Comparison of ENCODE assay signal across 8 cellular contexts in the genomic region with DNA sequence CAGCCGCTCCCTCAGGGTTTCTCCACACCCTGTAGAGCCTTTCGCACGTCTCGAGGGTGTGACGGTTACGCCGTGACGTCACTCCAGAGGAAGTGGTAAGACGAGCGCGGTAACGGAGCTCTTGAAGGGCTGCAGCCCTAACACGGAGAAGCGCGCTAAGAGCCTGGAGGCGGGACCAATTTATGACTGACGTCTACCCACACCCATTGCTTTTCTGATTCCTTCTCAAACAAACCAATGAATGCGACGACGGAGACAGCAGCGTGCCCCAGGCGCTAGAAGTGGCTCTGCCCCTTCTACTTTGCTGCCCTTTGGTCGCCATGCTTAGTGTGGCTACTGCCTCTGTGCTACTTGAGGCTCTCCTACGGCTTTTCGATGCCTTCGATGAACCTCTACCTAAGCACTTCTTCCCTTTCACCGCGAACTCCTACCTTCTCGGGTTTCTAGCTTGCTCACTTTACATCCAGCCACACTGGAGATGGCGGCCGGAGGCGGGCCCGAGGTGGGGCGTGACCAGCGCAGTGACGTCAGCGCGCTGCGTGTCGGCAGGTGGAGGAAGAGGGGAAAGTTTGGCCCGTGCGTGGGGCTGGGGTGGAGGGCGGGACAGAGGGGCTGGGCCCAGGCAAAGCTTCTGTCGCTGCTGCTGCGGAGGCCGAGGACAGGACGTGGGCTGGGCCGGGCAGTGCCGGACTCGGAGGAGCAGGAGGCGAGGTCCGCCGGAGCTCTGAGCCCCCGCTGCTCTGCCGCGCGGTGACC. TPM values are rescaled to one million over a fixed set of nuclear protein-coding genes. Genes with fewer than 3 reads are reported as not detected.
DNase-seq lines count a peak whose midpoint lies in the region; ATAC-seq and TF ChIP-seq lines count a peak whose summit lies in the region.

OXSR1 (plus strand) TSS at position 572 of the 756 bp plus-strand sequence. CDS start 340 bp downstream, outside the sequence.

- H3K27me3 ChIP-seq in RWPE2 (ENCODE audit: insufficient read depth, poor library complexity, severe bottlenecking), result no peaks in the 10 kb centered on the region
- no peaks in the 10 kb centered on the region for H3K27me3 ChIP-seq in fibroblast of lung (ENCODE audit: control insufficient read depth, insufficient read depth, low read length)
- H3K27me3 ChIP-seq in naive thymus-derived CD4-positive, alpha-beta T cell (ENCODE audit: control insufficient read depth in 2 of 2, insufficient read depth in 2 of 2, low read length in 2 of 2), result no peaks in the 10 kb centered on the region

- DNase-seq in Daoy (ENCODE audit: low read depth) (peak; percentile 98), GOT3 (lab: John Stamatoyannopoulos, UW) (peak; percentile 90), LoVo (ENCODE audit: low spot score) (peak; percentile 99), RWPE2 (ENCODE audit: low spot score) (peak; percentile 98), fibroblast of lung (ENCODE audit: low read depth in 2 of 2) (peak; percentile 100)
- DNase-seq in activated T-helper 2 cell treated with anti-CD3 and anti-CD28 coated beads, Interferon-gamma antibody, Interleukin-2, Interleukin-4, amounts not matched to agents 10 μg/mL and 5 μg/mL and 100 μg/mL, durations not matched to agents 14 hours and 24 hours and 36 hours (ENCODE audit: low spot score), result peak; percentile 96
- peak; percentile 94 to 99 (median 98) for DNase-seq in naive thymus-derived CD4-positive, alpha-beta T cell
- DNase-seq in stimulated activated naive B cell treated with anti-CD40 and anti-IgM and Interleukin-4, amounts not matched to agents 10 μg/mL and 1 μg/mL and 100 μg/mL, for 72 hours, result peak; percentile 96

- H2AFZ ChIP-seq in fibroblast of lung (ENCODE audit: low read length), result peak within 1 kb of the TSS; percentile 99

- CTCF ChIA-PET in naive thymus-derived CD4-positive, alpha-beta T cell (lab: Charles Lee), result interaction anchor here (1.0 to 2.0 kb wide), 5 partner anchors 14 to 190 kb away, joined by 3 to 7 read pairs (median 3); partner anchors contain the start of gene ACAA1

- no peaks in the 10 kb centered on the region for H3K27me3 Mint-ChIP-seq in activated T-helper 2 cell treated with anti-CD3 and anti-CD28 coated beads, Interferon-gamma antibody, Interleukin-2, Interleukin-4, amounts not matched to agents 10 μg/mL and 5 μg/mL and 100 μg/mL, durations not matched to agents 14 hours and 24 hours and 36 hours (ENCODE audit: low read depth)
- peaks cover 0 to 6% (median 0%) of the 10 kb centered on the region in 5 donors for H3K27me3 Mint-ChIP-seq in naive thymus-derived CD4-positive, alpha-beta T cell
- H3K27me3 Mint-ChIP-seq in stimulated activated naive B cell treated with anti-CD40 and anti-IgM and Interleukin-4, amounts not matched to agents 10 μg/mL and 1 μg/mL and 100 μg/mL, for 72 hours, result no peaks in the 10 kb centered on the region

- peaks cover 44% of the 10 kb centered on the region for H3K4me1 Mint-ChIP-seq in activated T-helper 2 cell treated with anti-CD3 and anti-CD28 coated beads, Interferon-gamma antibody, Interleukin-2, Interleukin-4, amounts not matched to agents 10 μg/mL and 5 μg/mL and 100 μg/mL, durations not matched to agents 14 hours and 24 hours and 36 hours (ENCODE audit: low read depth)
- peaks cover 25 to 49% (median 44%) of the 10 kb centered on the region in 7 donors for H3K4me1 Mint-ChIP-seq in naive thymus-derived CD4-positive, alpha-beta T cell
- H3K4me1 Mint-ChIP-seq in stimulated activated naive B cell treated with anti-CD40 and anti-IgM and Interleukin-4, amounts not matched to agents 10 μg/mL and 1 μg/mL and 100 μg/mL, for 72 hours, result peaks cover 38 to 50% of the 10 kb centered on the region in 2 donors

- H3K4me1 ChIP-seq in RWPE2 (ENCODE audit: insufficient read depth, poor library complexity, severe bottlenecking) (peaks cover 30% of the 10 kb centered on the region), fibroblast of lung (ENCODE audit: control insufficient read depth, extremely low read depth, insufficient read depth, low read length) (peaks cover 11% of the 10 kb centered on the region)
- peaks cover 18 to 22% of the 10 kb centered on the region in 2 donors for H3K4me1 ChIP-seq in naive thymus-derived CD4-positive, alpha-beta T cell (ENCODE audit: control insufficient read depth in 2 of 2, insufficient read depth in 2 of 2, low read length in 2 of 2)

- TF ChIP-seq CTCF in RWPE2 (IDR thresholded peaks at IDR 0.05; ENCODE audit: poor library complexity, severe bottlenecking), result no peak
- TF ChIP-seq CTCF in fibroblast of lung (conservative IDR thresholded peaks at IDR 0.05 in 1 of 2, IDR thresholded peaks at IDR 0.05 in 1 of 2; ENCODE audit: low read depth in 1 of 2, low read length in 2 of 2), result no peak

- H3K9me3 Mint-ChIP-seq in activated T-helper 2 cell treated with anti-CD3 and anti-CD28 coated beads, Interferon-gamma antibody, Interleukin-2, Interleukin-4, amounts not matched to agents 10 μg/mL and 5 μg/mL and 100 μg/mL, durations not matched to agents 14 hours and 24 hours and 36 hours, result no peaks in the 10 kb centered on the region
- H3K9me3 Mint-ChIP-seq in naive thymus-derived CD4-positive, alpha-beta T cell, result peaks cover 0 to 3% (median 0%) of the 10 kb centered on the region in 11 donors
- no peaks in the 10 kb centered on the region for H3K9me3 Mint-ChIP-seq in stimulated activated naive B cell treated with anti-CD40 and anti-IgM and Interleukin-4, amounts not matched to agents 10 μg/mL and 1 μg/mL and 100 μg/mL, for 72 hours

- H3K36me3 Mint-ChIP-seq in activated T-helper 2 cell treated with anti-CD3 and anti-CD28 coated beads, Interferon-gamma antibody, Interleukin-2, Interleukin-4, amounts not matched to agents 10 μg/mL and 5 μg/mL and 100 μg/mL, durations not matched to agents 14 hours and 24 hours and 36 hours (ENCODE audit: low read depth), result peaks cover 35% of the 10 kb centered on the region
- peaks cover 0 to 21% (median 0%) of the 10 kb centered on the region in 5 donors for H3K36me3 Mint-ChIP-seq in naive thymus-derived CD4-positive, alpha-beta T cell
- H3K36me3 Mint-ChIP-seq in stimulated activated naive B cell treated with anti-CD40 and anti-IgM and Interleukin-4, amounts not matched to agents 10 μg/mL and 1 μg/mL and 100 μg/mL, for 72 hours, result peaks cover 11 to 24% of the 10 kb centered on the region in 2 donors

- H3K27ac ChIP-seq in RWPE2 (ENCODE audit: poor library complexity, severe bottlenecking) (peak within 1 kb of the TSS; percentile 91), fibroblast of lung (ENCODE audit: insufficient read depth, low read length) (peak within 1 kb of the TSS; percentile 99)
- H3K27ac ChIP-seq in naive thymus-derived CD4-positive, alpha-beta T cell (ENCODE audit: low read depth, low read length), result peak within 1 kb of the TSS; percentile 98

- H3K9me3 ChIP-seq in RWPE2 (ENCODE audit: severe bottlenecking) (no peaks in the 10 kb centered on the region), fibroblast of lung (ENCODE audit: control insufficient read depth, insufficient read depth, low read depth, low read length) (no peaks in the 10 kb centered on the region)
- no peaks in the 10 kb centered on the region for H3K9me3 ChIP-seq in naive thymus-derived CD4-positive, alpha-beta T cell (ENCODE audit: control insufficient read depth in 2 of 3, low read length in 3 of 3)

- H3K4me2 ChIP-seq in fibroblast of lung (ENCODE audit: extremely low read depth, insufficient read depth, low read length), result peak within 1 kb of the TSS; percentile 76

- H3K4me3 ChIP-seq in RWPE2 (ENCODE audit: severe bottlenecking) (peak within 1 kb of the TSS; percentile 80), fibroblast of lung (replicated peaks in 1 of 4; ENCODE audit: control extremely low read depth in 1 of 4, insufficient read depth in 1 of 4, low read depth in 3 of 4, low read length in 4 of 4) (peak within 1 kb of the TSS; percentile 85 to 94 (median 90))
- peak within 1 kb of the TSS; percentile 84 for H3K4me3 ChIP-seq in naive thymus-derived CD4-positive, alpha-beta T cell (ENCODE audit: low read length)

- no peaks in the 10 kb centered on the region for H3K36me3 ChIP-seq in RWPE2 (ENCODE audit: low read depth)
- no peaks in the 10 kb centered on the region for H3K36me3 ChIP-seq in fibroblast of lung (ENCODE audit: control insufficient read depth, insufficient read depth, low read length)
- peaks cover 0 to 7% (median 0%) of the 10 kb centered on the region in 3 experiments for H3K36me3 ChIP-seq in naive thymus-derived CD4-positive, alpha-beta T cell (ENCODE audit: control insufficient read depth in 2 of 3, insufficient read depth in 3 of 3, low read length in 3 of 3)

- H3K4me3 Mint-ChIP-seq in activated T-helper 2 cell treated with anti-CD3 and anti-CD28 coated beads, Interferon-gamma antibody, Interleukin-2, Interleukin-4, amounts not matched to agents 10 μg/mL and 5 μg/mL and 100 μg/mL, durations not matched to agents 14 hours and 24 hours and 36 hours (ENCODE audit: low read depth), result peak within 1 kb of the TSS; percentile 93
- H3K4me3 Mint-ChIP-seq in naive thymus-derived CD4-positive, alpha-beta T cell, result peak within 1 kb of the TSS; percentile 90 to 98 (median 96)
- peak within 1 kb of the TSS; percentile 96 to 97 for H3K4me3 Mint-ChIP-seq in stimulated activated naive B cell treated with anti-CD40 and anti-IgM and Interleukin-4, amounts not matched to agents 10 μg/mL and 1 μg/mL and 100 μg/mL, for 72 hours

- peaks cover 46% of the 10 kb centered on the region for H3K79me2 ChIP-seq in fibroblast of lung (ENCODE audit: control insufficient read depth, insufficient read depth, low read length)

- peak; percentile 84 for ATAC-seq in RWPE2 (ENCODE audit: low read depth)
- ATAC-seq in naive thymus-derived CD4-positive, alpha-beta T cell, result peak; percentile 93
- ATAC-seq in stimulated activated naive B cell treated with anti-CD40 and anti-IgM and Interleukin-4, amounts not matched to agents 10 μg/mL and 1 μg/mL and 100 μg/mL, for 72 hours (replicated peaks), result peak; percentile 89 to 92

- peak within 1 kb of the TSS; percentile 99 for H3K27ac Mint-ChIP-seq in activated T-helper 2 cell treated with anti-CD3 and anti-CD28 coated beads, Interferon-gamma antibody, Interleukin-2, Interleukin-4, amounts not matched to agents 10 μg/mL and 5 μg/mL and 100 μg/mL, durations not matched to agents 14 hours and 24 hours and 36 hours
- H3K27ac Mint-ChIP-seq in naive thymus-derived CD4-positive, alpha-beta T cell, result peak within 1 kb of the TSS; percentile 99 to 100 (median 100)
- H3K27ac Mint-ChIP-seq in stimulated activated naive B cell treated with anti-CD40 and anti-IgM and Interleukin-4, amounts not matched to agents 10 μg/mL and 1 μg/mL and 100 μg/mL, for 72 hours, result peak within 1 kb of the TSS; percentile 99

- intact Hi-C loops in activated T-helper 2 cell treated with anti-CD3 and anti-CD28 coated beads, Interferon-gamma antibody, Interleukin-2, Interleukin-4, amounts not matched to agents 10 μg/mL and 5 μg/mL and 100 μg/mL, durations not matched to agents 14 hours and 24 hours and 36 hours (cut with micrococcal nuclease), result loop anchor here (1.0 to 10.0 kb wide), 6 partner anchors 13 to 260 kb away; partner anchors contain the start of gene ACAA1
- intact Hi-C loops in naive thymus-derived CD4-positive, alpha-beta T cell (cut with micrococcal nuclease), result loop anchor here (1.0 to 10.0 kb wide), 12 partner anchors 13 to 1220 kb away; partner anchors contain the start of genes ACAA1 (in 2 of the 2), ACVR2B (in 2 of the 2), DLEC1 (in 2 of the 2) and SCN11A (in 2 of the 2)

- H3K9ac ChIP-seq in fibroblast of lung (ENCODE audit: insufficient read depth, low read length), result peak within 1 kb of the TSS; percentile 97

- POLR2A ChIA-PET in naive thymus-derived CD4-positive, alpha-beta T cell (lab: Charles Lee), result interaction anchor here (0.6 to 5.4 kb wide), 17 partner anchors 9 to 920 kb away, joined by 3 to 156 read pairs (median 4); partner anchors contain the start of genes ACAA1, DLEC1, EXOG and MYD88

- no peaks in the 10 kb centered on the region for H4K20me1 ChIP-seq in fibroblast of lung (ENCODE audit: control insufficient read depth, extremely low read depth, insufficient read depth, low read length)

RNA-seq across cellular contexts. Expression of gene OXSR1, which starts in this region (rescaled TPM):
- 22.6 and 23.6 TPM in 2 replicates for total RNA-seq in Daoy (2014; rRNA removed; shearing (Covaris generic))
- 62.2 and 65.8 TPM in 2 replicates for total RNA-seq in activated T-helper 2 cell treated with anti-CD3 and anti-CD28 coated beads, Interferon-gamma antibody, Interleukin-2, Interleukin-4, amounts not matched to agents 10 μg/mL and 5 μg/mL and 100 μg/mL, durations not matched to agents 14 hours and 24 hours and 36 hours
- total RNA-seq in fibroblast of lung, result 27.7 and 32.7 TPM in 2 replicates
- polyA plus RNA-seq in fibroblast of lung, result 38.9 and 45.2 TPM in 2 replicates
- polyA plus RNA-seq in fibroblast of lung (2012), result 25.6 and 28.9 TPM in 2 replicates
- polyA minus RNA-seq in fibroblast of lung (ENCODE audit: low replicate concordance), result 11.6 and 11.9 TPM in 2 replicates
- total RNA-seq in naive thymus-derived CD4-positive, alpha-beta T cell, result 10 to 100 TPM; 35.0 to 59.7 (median 38.8) TPM
- polyA plus RNA-seq in naive thymus-derived CD4-positive, alpha-beta T cell, result 10 to 100 TPM; 12.3 to 14.4 TPM

Comparison
In these comparisons a context has a peak if more than half of its experiments do, and no peak if none do; other contexts are left out.
1. Peak in every context shown above with its lines: DNase-seq, ATAC-seq, H3K4me3 ChIP-seq and H3K27ac ChIP-seq.